ENCODE assay signal across 8 cellular contexts in the genomic region with DNA sequence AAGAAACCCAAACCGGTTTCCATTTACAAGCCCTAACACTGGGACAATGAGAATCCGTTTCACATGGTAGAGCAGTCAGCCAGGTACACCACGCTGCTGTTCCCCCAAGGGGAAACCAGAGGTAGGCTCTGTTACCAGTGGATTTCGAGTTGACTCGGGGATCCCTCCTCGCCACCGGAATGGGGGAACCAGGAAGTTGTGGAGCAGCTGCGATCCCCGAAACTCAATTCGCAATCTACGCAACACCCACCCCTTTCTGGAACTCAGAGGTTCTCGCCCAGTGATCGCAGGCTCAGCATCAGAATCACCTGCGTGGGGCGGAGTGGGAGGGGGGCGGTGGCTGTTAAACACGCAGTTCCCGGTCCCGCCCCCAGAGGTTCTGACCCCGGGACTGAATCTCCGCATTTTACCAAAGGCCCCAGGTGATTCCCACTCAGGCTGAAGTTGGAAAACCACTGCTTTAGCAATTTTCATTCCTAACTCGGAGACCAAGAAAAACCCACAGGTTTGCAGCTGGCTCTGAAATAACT. TPM values are rescaled to one million over a fixed set of nuclear protein-coding genes. Genes with fewer than 3 reads are reported as not detected.
A peak's percentile ranks its signal among the peaks of the same experiment; 100 is the strongest.
DNase-seq lines count a peak whose midpoint lies in the region; ATAC-seq and TF ChIP-seq lines count a peak whose summit lies in the region.
"Not testable (repeated sequence)": the region's sequence is repeated elsewhere in the genome, so short reads cannot be mapped to it uniquely, and the experiment has no call there.

No MANE protein-coding gene starts in this region.

- H3K4me1 Mint-ChIP-seq in activated naive CD4-positive, alpha-beta T cell treated with anti-CD3 and anti-CD28 coated beads, Interleukin-2, amount 50 U/mL, for 24 hours: not testable (repeated sequence)
- peaks cover 14% of the 10 kb centered on the region for H3K4me1 Mint-ChIP-seq in mesothelial cell of epicardium

- H3K27ac ChIP-seq in IMR-90 (ENCODE audit: insufficient read depth, low read length): peak overlapping the region; percentile 15; the same call in 1 of the 2 replicates

- peak overlapping the region; percentile 99 for H3K4me2 ChIP-seq in IMR-90 (ENCODE audit: low read depth, low read length)

- ATAC-seq in GM18907 (IDR thresholded peaks at IDR 0.05; ENCODE audit: unreplicated experiment): peak; percentile 20
- ATAC-seq in IMR-90 (ENCODE audit: low read depth): peak; percentile 16

- CTCF ChIA-PET in IMR-90 (lab: Yijun Ruan, JAX): not testable (repeated sequence)

- H2BK15ac ChIP-seq in IMR-90 (ENCODE audit: low read depth, low read length): not testable (repeated sequence)

- not testable (repeated sequence) for H2BK120ac ChIP-seq in IMR-90 (ENCODE audit: low read depth, low read length)

- in situ Hi-C loops in IMR-90 (cut with MboI; ENCODE audit: low sequenced_read_pairs): not testable (repeated sequence)

- WGBS in IMR-90 (ENCODE audit: extremely low coverage in 2 of 2, insufficient read length in 1 of 2), 2 experiments: no CpG with 5 or more reads among the region's 22 CpGs

- H4K8ac ChIP-seq in IMR-90 (ENCODE audit: low read depth in 2 of 2, low read length in 2 of 2): peak overlapping the region in 1 of 2 experiments; percentile 33; a peak in 1 of 4 replicates

- not testable (repeated sequence) for TF ChIP-seq POLR2A in IMR-90 (IDR thresholded peaks at IDR 0.05; ENCODE audit: low read depth, low read length)

- not testable (repeated sequence) for H3K9me1 ChIP-seq in IMR-90 (ENCODE audit: insufficient read depth, low read length)

- H2AK9ac ChIP-seq in IMR-90 (replicated peaks; ENCODE audit: low read depth, low read length, poor library complexity): not testable (repeated sequence)

- not testable (repeated sequence) for H3K9me3 Mint-ChIP-seq in activated naive CD4-positive, alpha-beta T cell treated with anti-CD3 and anti-CD28 coated beads, Interleukin-2, amount 50 U/mL, for 24 hours; mesothelial cell of epicardium

- H3K23ac ChIP-seq in IMR-90 (ENCODE audit: low read depth, low read length): peak overlapping the region; percentile 7; the same call in 1 of the 2 replicates

- H3K56ac ChIP-seq in IMR-90 (ENCODE audit: extremely low read depth, insufficient read depth, low read length): not testable (repeated sequence)

- POLR2A ChIA-PET in IMR-90 (lab: Charles Lee; ENCODE audit: unreplicated experiment): not testable (repeated sequence)

- BruUV-seq in IMR-90 (replicated peaks; lab: Mats Ljungman, UMichigan): not testable (repeated sequence)

- peak overlapping the region; percentile 79 for H3K4ac ChIP-seq in IMR-90 (ENCODE audit: low read depth, low read length)

- not testable (repeated sequence) for H3K18ac ChIP-seq in IMR-90 (ENCODE audit: low read depth, low read length)

- H2AFZ ChIP-seq in IMR-90 (replicated peaks; ENCODE audit: low read length, poor library complexity): not testable (repeated sequence)

- not testable (repeated sequence) for TF ChIP-seq CTCF in IMR-90 (conservative IDR thresholded peaks at IDR 0.05; ENCODE audit: low read depth, low read length); mesothelial cell of epicardium (IDR thresholded peaks at IDR 0.05; ENCODE audit: unreplicated experiment)

- DNase-seq in A172 (ENCODE audit: low spot score) (peak; percentile 16), IMR-90 (peak; percentile 1), T-helper 9 cell (peak; percentile 70), fibroblast of peridontal ligament (ENCODE audit: extremely low read depth) (peak; percentile 8), mesothelial cell of epicardium (ENCODE audit: low spot score in 2 of 2, unreplicated experiment in 2 of 2) (peak in 1 of 2 experiments; percentile 51)
- DNase-seq in stimulated activated CD4-positive, alpha-beta T cell treated with anti-CD3 and anti-CD28 coated beads, Interleukin-1b, Interleukin-23, amount 100 ng/mL, for 1 hour (ENCODE audit: low read depth in 2 of 2): peak; percentile 21 to 48

- not testable (repeated sequence) for H3K36me3 ChIP-seq in IMR-90 (ENCODE audit: control insufficient read depth, insufficient read depth, low read length)

- H3K9ac ChIP-seq in IMR-90 (ENCODE audit: low read depth, low read length): peak overlapping the region; percentile 67

- H3K79me1 ChIP-seq in IMR-90 (ENCODE audit: low read depth in 1 of 2, low read length in 2 of 2): peaks cover 0 to 27% of the 10 kb centered on the region in 2 experiments; a peak in 3 of 4 replicates

- H3K4me3 ChIP-seq in IMR-90 (ENCODE audit: insufficient read depth, low read depth, low read length): peak overlapping the region; percentile 91

- H3K27ac Mint-ChIP-seq in activated naive CD4-positive, alpha-beta T cell treated with anti-CD3 and anti-CD28 coated beads, Interleukin-2, amount 50 U/mL, for 24 hours: not testable (repeated sequence)
- peak overlapping the region; percentile 66 for H3K27ac Mint-ChIP-seq in mesothelial cell of epicardium

- peak overlapping the region; percentile 44; the same call in 1 of the 2 replicates for H4K5ac ChIP-seq in IMR-90 (ENCODE audit: low read depth, low read length)

- not testable (repeated sequence) for H4K91ac ChIP-seq in IMR-90 (ENCODE audit: insufficient read depth, low read depth, low read length)

- H3K27me3 Mint-ChIP-seq in activated naive CD4-positive, alpha-beta T cell treated with anti-CD3 and anti-CD28 coated beads, Interleukin-2, amount 50 U/mL, for 24 hours; mesothelial cell of epicardium (ENCODE audit: low read depth): not testable (repeated sequence)

- H3K4me1 ChIP-seq in IMR-90 (ENCODE audit: control insufficient read depth, insufficient read depth, low read length): not testable (repeated sequence)

- H3K27me3 ChIP-seq in IMR-90 (ENCODE audit: control insufficient read depth, insufficient read depth, low read length): not testable (repeated sequence)

- H2BK20ac ChIP-seq in IMR-90 (ENCODE audit: low read depth, low read length): not testable (repeated sequence)

- H4K20me1 ChIP-seq in IMR-90 (ENCODE audit: insufficient read depth, low read length): peaks cover 27% of the 10 kb centered on the region

- peak overlapping the region; percentile 70 for H2AK5ac ChIP-seq in IMR-90 (ENCODE audit: low read depth, low read length)

- not testable (repeated sequence) for TF ChIP-seq RAD21 in IMR-90 (IDR thresholded peaks at IDR 0.05; ENCODE audit: low read length)

- dilution Hi-C loops in IMR-90 (cut with HindIII; ENCODE audit: low sequenced_read_pairs, unreplicated experiment): not testable (repeated sequence)

- peak overlapping the region; percentile 86 for H3K4me3 Mint-ChIP-seq in activated naive CD4-positive, alpha-beta T cell treated with anti-CD3 and anti-CD28 coated beads, Interleukin-2, amount 50 U/mL, for 24 hours
- peak overlapping the region; percentile 77 for H3K4me3 Mint-ChIP-seq in mesothelial cell of epicardium

- peak overlapping the region; percentile 5; the same call in 1 of the 2 replicates for H3K14ac ChIP-seq in IMR-90 (replicated peaks; ENCODE audit: low read depth, low read length)

- H3K9me3 ChIP-seq in IMR-90 (ENCODE audit: control insufficient read depth, insufficient read depth, low read length): not testable (repeated sequence)

- H3K36me3 Mint-ChIP-seq in activated naive CD4-positive, alpha-beta T cell treated with anti-CD3 and anti-CD28 coated beads, Interleukin-2, amount 50 U/mL, for 24 hours; mesothelial cell of epicardium: not testable (repeated sequence)

- H2BK5ac ChIP-seq in IMR-90 (ENCODE audit: low read depth, low read length, poor library complexity, severe bottlenecking): not testable (repeated sequence)

- intact Hi-C loops in IMR-90 (cut with micrococcal nuclease): not testable (repeated sequence)

RNA-seq across cellular contexts. Expression of a gene that starts 49.2 kb away (rescaled TPM):
- 14.5 and 16.6 TPM in 2 replicates for total RNA-seq in A172 (2014; rRNA removed; shearing (Covaris generic))
- total RNA-seq in IMR-90 (2012; rRNA removed) (10.0 and 12.2 TPM in 2 replicates), mesothelial cell of epicardium (33.3 to 35.0 TPM (median 34.4 TPM) in 3 replicates)
- polyA plus RNA-seq in IMR-90 (2012; rRNA removed): 19.0 and 19.4 TPM in 2 replicates
- polyA plus RNA-seq in IMR-90 (2012; cell fraction: cytosol; rRNA removed): 7.5 and 9.4 TPM in 2 replicates
- 41.2 and 66.5 TPM in 2 replicates for polyA plus RNA-seq in IMR-90 (2012; cell fraction: nucleus; rRNA removed; ENCODE audit: low replicate concordance)
